ENCODE assay signal across 16 cellular contexts in genomic region chr13:22960827-22961226, GRCh38.
DNase-seq lines count a peak whose midpoint lies in the region; TF ChIP-seq lines count a peak whose summit lies in the region.
"Had no signal": no experiment of that assay in that cellular context is flagged by ENCODE, and none has a peak within 500 bp of the region (broad histone marks: within the 10 kb centered on the region; RNA-seq: fewer than 3 reads in every experiment).

No MANE protein-coding gene starts in this region.

- H3K27ac ChIP-seq in neuronal stem cell (replicated peaks; ENCODE audit: low read length): no peak overlapping the region
- H3K27ac ChIP-seq: C4-2B, GM23248 had no signal

- H3K4me1 Mint-ChIP-seq in activated naive CD4-positive, alpha-beta T cell treated with anti-CD3 and anti-CD28 coated beads, Interleukin-2, amount 10 ng/mL, durations not matched to agents 7 days and 5 days: no peaks in the 10 kb centered on the region
- H3K4me1 Mint-ChIP-seq: IgD-negative memory B cell had no signal

- no peak overlapping the region for H3K9ac ChIP-seq in neuronal stem cell (ENCODE audit: low read depth, low read length, poor library complexity)
- H3K9ac ChIP-seq: GM23248 had no signal

- no peaks in the 10 kb centered on the region for H3K27me3 Mint-ChIP-seq in activated naive CD4-positive, alpha-beta T cell treated with anti-CD3 and anti-CD28 coated beads, Interleukin-2, amount 10 ng/mL, durations not matched to agents 7 days and 5 days
- H3K27me3 Mint-ChIP-seq: CD4-positive, alpha-beta T cell; IgD-negative memory B cell had no signal

- H3K23ac ChIP-seq in neuronal stem cell (ENCODE audit: low read depth, low read length, poor library complexity): no peak overlapping the region

- peak overlapping the region; percentile 75 for H2BK5ac ChIP-seq in neuronal stem cell (ENCODE audit: low read length)

- H3K79me1 ChIP-seq in neuronal stem cell (ENCODE audit: low read depth, low read length): no peaks in the 10 kb centered on the region

- peak overlapping the region; percentile 48 for H4K8ac ChIP-seq in neuronal stem cell (ENCODE audit: low read depth, low read length)

- no peaks in the 10 kb centered on the region for H3K4me1 ChIP-seq in neuronal stem cell (ENCODE audit: control insufficient read depth in 2 of 2, insufficient read depth in 1 of 2, low read depth in 1 of 2, low read length in 2 of 2)
- H3K4me1 ChIP-seq: Caco-2 had no signal

- H2BK120ac ChIP-seq in neuronal stem cell (ENCODE audit: low read depth, low read length): peak overlapping the region; percentile 61

- peak overlapping the region; percentile 6 for H3K14ac ChIP-seq in neuronal stem cell (ENCODE audit: low read length)

- no peaks in the 10 kb centered on the region for H3K9me3 Mint-ChIP-seq in activated naive CD4-positive, alpha-beta T cell treated with anti-CD3 and anti-CD28 coated beads, Interleukin-2, amount 10 ng/mL, durations not matched to agents 7 days and 5 days
- H3K9me3 Mint-ChIP-seq: CD4-positive, alpha-beta T cell; HFFc6; IgD-negative memory B cell had no signal

- no peak overlapping the region for H3K4me3 ChIP-seq in neuronal stem cell (ENCODE audit: low read length in 2 of 2)
- H3K4me3 ChIP-seq: GM23248 had no signal

- no peak overlapping the region for H3K18ac ChIP-seq in neuronal stem cell (ENCODE audit: low read length)

- in situ Hi-C loops in GM13976 (cut with MboI; ENCODE audit: low sequenced_read_pairs, unreplicated experiment): no loop called here

- CTCF ChIA-PET in activated naive CD4-positive, alpha-beta T cell treated with anti-CD3 and anti-CD28 coated beads, Interleukin-2, amount 10 ng/mL, durations not matched to agents 7 days and 5 days (lab: Charles Lee): no interaction called here

- WGBS in neuronal stem cell (ENCODE audit: extremely low coverage in 2 of 2, insufficient read length in 2 of 2, insufficient replicate concordance in 1 of 2), 2 donors: no CpG with 5 or more reads among the region's 8 CpGs

- no peak overlapping the region for H3K4me3 Mint-ChIP-seq in activated naive CD4-positive, alpha-beta T cell treated with anti-CD3 and anti-CD28 coated beads, Interleukin-2, amount 10 ng/mL, durations not matched to agents 7 days and 5 days
- H3K4me3 Mint-ChIP-seq: CD4-positive, alpha-beta T cell; HFFc6; IgD-negative memory B cell had no signal

- DNase-seq in AG20443 (ENCODE audit: low spot score) (peak; percentile 2), GM13976 (ENCODE audit: low spot score) (peak; percentile 6), ecto neural progenitor cell (ENCODE audit: low spot score) (peak; percentile 32), neuronal stem cell (ENCODE audit: low spot score) (no peak), 8988T (no peak)
- no peak for DNase-seq in activated naive CD4-positive, alpha-beta T cell treated with anti-CD3 and anti-CD28 coated beads, Interleukin-2, amount 10 ng/mL, durations not matched to agents 7 days and 5 days
- no peak for DNase-seq in stimulated activated naive CD4-positive, alpha-beta T cell (lab: John Stamatoyannopoulos, UW)
- DNase-seq: ACHN; AML-193; Caco-2; CD4-positive, alpha-beta T cell; GM23248; HFFc6; KBM-7 had no signal

- H3K27me3 ChIP-seq in neuronal stem cell (ENCODE audit: control insufficient read depth in 3 of 3, insufficient read depth in 3 of 3, low read depth in 1 of 3, low read length in 3 of 3): no peaks in the 10 kb centered on the region

- H2BK12ac ChIP-seq in neuronal stem cell (ENCODE audit: low read length): no peak overlapping the region

- TF ChIP-seq CTCF in GM13976 (IDR thresholded peaks at IDR 0.05; ENCODE audit: borderline replicate concordance, control extremely low read depth, extremely low read depth, insufficient read depth, missing control alignments): no peak

- no peak overlapping the region for H3K27ac Mint-ChIP-seq in activated naive CD4-positive, alpha-beta T cell treated with anti-CD3 and anti-CD28 coated beads, Interleukin-2, amount 10 ng/mL, durations not matched to agents 7 days and 5 days
- H3K27ac Mint-ChIP-seq: CD4-positive, alpha-beta T cell; HFFc6; IgD-negative memory B cell had no signal

- no peak overlapping the region for H2BK15ac ChIP-seq in neuronal stem cell (ENCODE audit: low read length)

- no peaks in the 10 kb centered on the region for H3K36me3 ChIP-seq in neuronal stem cell (replicated peaks in 1 of 2; ENCODE audit: control insufficient read depth in 2 of 2, insufficient read depth in 2 of 2, low read length in 2 of 2)

- H2AK5ac ChIP-seq in neuronal stem cell (ENCODE audit: low read depth, low read length): no peak overlapping the region

- no peak overlapping the region for H4K91ac ChIP-seq in neuronal stem cell (ENCODE audit: low read depth, low read length, poor library complexity)

- H2AFZ ChIP-seq in neuronal stem cell (ENCODE audit: low read length): peak overlapping the region; percentile 29
- H2AFZ ChIP-seq: GM23248 had no signal

- no peaks in the 10 kb centered on the region for H3K9me3 ChIP-seq in neuronal stem cell (replicated peaks in 1 of 2; ENCODE audit: control insufficient read depth in 2 of 2, insufficient read depth in 1 of 2, low read depth in 1 of 2, low read length in 2 of 2)
- H3K9me3 ChIP-seq: Caco-2 had no signal

- H3K4ac ChIP-seq in neuronal stem cell (ENCODE audit: low read length): no peak overlapping the region

- H3K36me3 Mint-ChIP-seq in activated naive CD4-positive, alpha-beta T cell treated with anti-CD3 and anti-CD28 coated beads, Interleukin-2, amount 10 ng/mL, durations not matched to agents 7 days and 5 days: no peaks in the 10 kb centered on the region

- no peak overlapping the region for H3K4me2 ChIP-seq in neuronal stem cell (ENCODE audit: insufficient read depth, low read length, poor library complexity, severe bottlenecking)

Comparison
In these comparisons a context has a peak if more than half of its experiments do, and no peak if none do; other contexts are left out.
1. DNase-seq: peak in AG20443 (single experiment), GM13976 (single experiment) and ecto neural progenitor cell (single experiment); none in neuronal stem cell (single experiment), activated naive CD4-positive, alpha-beta T cell treated with anti-CD3 and anti-CD28 coated beads, Interleukin-2, amount 10 ng/mL, durations not matched to agents 7 days and 5 days (single experiment), 8988T (single experiment) and stimulated activated naive CD4-positive, alpha-beta T cell (0 of 6).